1 cellular context compared by ENCODE assay signal in genomic region chr10:96858706-96859050, GRCh38.
TF ChIP-seq lines count a peak whose summit lies in the region.

No MANE protein-coding gene starts in this region.

TF ChIP-seq in IMR-90, 13 proteins besides CTCF, POLR2A, EP300 and RAD21 (continued from another document):
- TF ChIP-seq ELK1 (IDR thresholded peaks at IDR 0.05; ENCODE audit: borderline replicate concordance, low read depth, low read length) (no peak), CEBPB (IDR thresholded peaks at IDR 0.05; ENCODE audit: low read depth, low read length) (no peak), NFE2L2 (IDR thresholded peaks at IDR 0.05; ENCODE audit: low read depth, low read length) (no peak), SMC3 (IDR thresholded peaks at IDR 0.05; ENCODE audit: low read depth, low read length) (no peak), RCOR1 (IDR thresholded peaks at IDR 0.05; ENCODE audit: insufficient replicate concordance, low read length) (no peak), USF2 (IDR thresholded peaks at IDR 0.05; ENCODE audit: low read depth, low read length) (no peak)
TF ChIP-seq in IMR-90: peak in this region for 0.
